ENCODE assay signal across 1 cellular context in the genomic region with DNA sequence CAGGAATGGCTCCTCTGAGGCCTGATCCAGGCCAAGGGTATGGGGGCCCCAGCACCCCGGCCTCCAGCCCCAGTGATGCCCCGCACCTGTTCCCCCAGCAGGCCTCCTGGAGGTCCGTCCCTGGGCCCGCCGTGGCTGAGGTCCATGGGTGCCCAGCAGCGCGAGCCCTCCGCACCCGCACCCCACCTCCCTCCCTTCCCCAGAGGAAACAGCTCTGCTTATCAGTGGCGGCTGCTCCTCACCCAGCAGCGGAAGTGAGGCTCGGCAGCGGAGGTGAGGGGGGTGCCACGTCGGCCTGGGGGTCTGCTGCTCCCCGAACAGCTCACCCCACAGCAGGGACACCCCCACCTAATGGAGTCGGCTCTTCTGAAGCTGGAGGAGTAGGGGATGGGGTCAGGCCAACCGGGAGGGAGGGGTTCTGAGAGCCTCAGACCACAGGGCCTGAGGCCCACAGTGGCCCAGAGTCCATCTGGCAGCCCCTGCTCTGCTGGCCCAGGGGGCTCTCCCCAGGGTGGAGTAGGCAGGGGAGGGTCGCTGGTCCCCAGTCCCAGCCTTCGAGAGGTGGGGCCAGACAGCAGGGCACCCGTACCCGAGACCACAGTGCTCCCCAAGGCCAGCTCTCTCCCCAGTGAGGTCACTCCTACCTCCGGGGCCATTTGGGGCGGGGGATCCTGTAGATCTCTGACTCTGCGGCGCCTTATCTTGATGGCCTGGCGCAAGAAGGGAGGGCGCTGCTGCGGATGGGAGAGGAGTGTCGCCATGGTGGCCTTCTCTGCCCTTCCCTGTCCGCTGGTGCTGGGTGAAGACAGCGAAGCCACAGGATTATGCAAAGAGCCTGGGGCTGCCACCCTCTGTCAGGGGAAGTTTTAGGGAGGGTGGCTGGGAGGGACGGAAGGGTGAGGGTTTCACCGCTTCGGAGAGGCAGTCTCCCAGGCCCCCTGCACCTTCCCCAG.
TF ChIP-seq lines count a peak whose summit lies in the region.

UNC13D (minus strand) TSS at position 828 of the 953 bp plus-strand sequence; CDS start at position 761, 67 bp downstream.

TF ChIP-seq in K562, 482 proteins besides CTCF, POLR2A, EP300 and RAD21 (continued from another document and continues in another):
- TF ChIP-seq, protein P1, sequence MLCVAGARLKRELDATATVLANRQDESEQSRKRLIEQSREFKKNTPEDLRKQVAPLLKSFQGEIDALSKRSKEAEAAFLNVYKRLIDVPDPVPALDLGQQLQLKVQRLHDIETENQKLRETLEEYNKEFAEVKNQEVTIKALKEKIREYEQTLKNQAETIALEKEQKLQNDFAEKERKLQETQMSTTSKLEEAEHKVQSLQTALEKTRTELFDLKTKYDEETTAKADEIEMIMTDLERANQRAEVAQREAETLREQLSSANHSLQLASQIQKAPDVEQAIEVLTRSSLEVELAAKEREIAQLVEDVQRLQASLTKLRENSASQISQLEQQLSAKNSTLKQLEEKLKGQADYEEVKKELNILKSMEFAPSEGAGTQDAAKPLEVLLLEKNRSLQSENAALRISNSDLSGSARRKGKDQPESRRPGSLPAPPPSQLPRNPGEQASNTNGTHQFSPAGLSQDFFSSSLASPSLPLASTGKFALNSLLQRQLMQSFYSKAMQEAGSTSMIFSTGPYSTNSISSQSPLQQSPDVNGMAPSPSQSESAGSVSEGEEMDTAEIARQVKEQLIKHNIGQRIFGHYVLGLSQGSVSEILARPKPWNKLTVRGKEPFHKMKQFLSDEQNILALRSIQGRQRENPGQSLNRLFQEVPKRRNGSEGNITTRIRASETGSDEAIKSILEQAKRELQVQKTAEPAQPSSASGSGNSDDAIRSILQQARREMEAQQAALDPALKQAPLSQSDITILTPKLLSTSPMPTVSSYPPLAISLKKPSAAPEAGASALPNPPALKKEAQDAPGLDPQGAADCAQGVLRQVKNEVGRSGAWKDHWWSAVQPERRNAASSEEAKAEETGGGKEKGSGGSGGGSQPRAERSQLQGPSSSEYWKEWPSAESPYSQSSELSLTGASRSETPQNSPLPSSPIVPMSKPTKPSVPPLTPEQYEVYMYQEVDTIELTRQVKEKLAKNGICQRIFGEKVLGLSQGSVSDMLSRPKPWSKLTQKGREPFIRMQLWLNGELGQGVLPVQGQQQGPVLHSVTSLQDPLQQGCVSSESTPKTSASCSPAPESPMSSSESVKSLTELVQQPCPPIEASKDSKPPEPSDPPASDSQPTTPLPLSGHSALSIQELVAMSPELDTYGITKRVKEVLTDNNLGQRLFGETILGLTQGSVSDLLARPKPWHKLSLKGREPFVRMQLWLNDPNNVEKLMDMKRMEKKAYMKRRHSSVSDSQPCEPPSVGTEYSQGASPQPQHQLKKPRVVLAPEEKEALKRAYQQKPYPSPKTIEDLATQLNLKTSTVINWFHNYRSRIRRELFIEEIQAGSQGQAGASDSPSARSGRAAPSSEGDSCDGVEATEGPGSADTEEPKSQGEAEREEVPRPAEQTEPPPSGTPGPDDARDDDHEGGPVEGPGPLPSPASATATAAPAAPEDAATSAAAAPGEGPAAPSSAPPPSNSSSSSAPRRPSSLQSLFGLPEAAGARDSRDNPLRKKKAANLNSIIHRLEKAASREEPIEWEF (CRISPR knock-in tag; IDR thresholded peaks at IDR 0.05), result no peak
- TF ChIP-seq MIER1 (IDR thresholded peaks at IDR 0.05; ENCODE audit: low read depth) (no peak), ZNF695 (CRISPR knock-in tag; IDR thresholded peaks at IDR 0.05) (no peak), GTF2E2 (tag; IDR thresholded peaks at IDR 0.05) (peak; percentile 80; the same call in 1 of the 2 replicates), PKNOX1 (IDR thresholded peaks at IDR 0.05) (peak; percentile 9; the same call in 1 of the 2 replicates), PTRF (tag; IDR thresholded peaks at IDR 0.05) (no peak), ADNP (tag; IDR thresholded peaks at IDR 0.05) (no peak), ARID2 (IDR thresholded peaks at IDR 0.05) (no peak), ILF3 (IDR thresholded peaks at IDR 0.05; ENCODE audit: borderline replicate concordance) (no peak), HNRNPUL1 (IDR thresholded peaks at IDR 0.05; ENCODE audit: low read length) (no peak), NFE2L1 (tag; IDR thresholded peaks at IDR 0.05; ENCODE audit: borderline replicate concordance, low read depth) (no peak), ZNF316 (IDR thresholded peaks at IDR 0.05) (no peak), ZNF217 (CRISPR knock-in tag; IDR thresholded peaks at IDR 0.05) (no peak), CBFB (CRISPR knock-in tag; IDR thresholded peaks at IDR 0.05) (peak; percentile 85; the same call in 1 of the 2 replicates), THRAP3 (IDR thresholded peaks at IDR 0.05; ENCODE audit: borderline replicate concordance) (no peak), ETV5 (CRISPR knock-in tag; IDR thresholded peaks at IDR 0.05; ENCODE audit: low read depth) (peak; percentile 86), CLOCK (CRISPR knock-in tag; IDR thresholded peaks at IDR 0.05; ENCODE audit: borderline replicate concordance) (no peak; the same call in 1 of the 2 replicates), E4F1 (CRISPR knock-in tag; IDR thresholded peaks at IDR 0.05; ENCODE audit: borderline replicate concordance) (no peak), GTF2B (IDR thresholded peaks at IDR 0.05; ENCODE audit: extremely low read depth, insufficient read length) (no peak), ETS1 (conservative IDR thresholded peaks at IDR 0.05; ENCODE audit: control insufficient read depth, low read depth, low read length) (0 out of 2 replicates have a peak, but pooled peaks have one; percentile 37), HMG20A (CRISPR knock-in tag; conservative IDR thresholded peaks at IDR 0.05) (no peak), POLR3G (IDR thresholded peaks at IDR 0.05; ENCODE audit: extremely low read depth, insufficient read length, insufficient replicate concordance) (no peak), PURB (CRISPR knock-in tag; IDR thresholded peaks at IDR 0.05; ENCODE audit: low read depth) (no peak), ZNF282 (CRISPR knock-in tag; IDR thresholded peaks at IDR 0.05) (no peak)
- TF ChIP-seq, protein P2, sequence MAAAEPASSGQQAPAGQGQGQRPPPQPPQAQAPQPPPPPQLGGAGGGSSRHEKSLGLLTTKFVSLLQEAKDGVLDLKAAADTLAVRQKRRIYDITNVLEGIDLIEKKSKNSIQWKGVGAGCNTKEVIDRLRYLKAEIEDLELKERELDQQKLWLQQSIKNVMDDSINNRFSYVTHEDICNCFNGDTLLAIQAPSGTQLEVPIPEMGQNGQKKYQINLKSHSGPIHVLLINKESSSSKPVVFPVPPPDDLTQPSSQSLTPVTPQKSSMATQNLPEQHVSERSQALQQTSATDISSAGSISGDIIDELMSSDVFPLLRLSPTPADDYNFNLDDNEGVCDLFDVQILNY (CRISPR knock-in tag; IDR thresholded peaks at IDR 0.05), result no peak
- TF ChIP-seq, protein P3, sequence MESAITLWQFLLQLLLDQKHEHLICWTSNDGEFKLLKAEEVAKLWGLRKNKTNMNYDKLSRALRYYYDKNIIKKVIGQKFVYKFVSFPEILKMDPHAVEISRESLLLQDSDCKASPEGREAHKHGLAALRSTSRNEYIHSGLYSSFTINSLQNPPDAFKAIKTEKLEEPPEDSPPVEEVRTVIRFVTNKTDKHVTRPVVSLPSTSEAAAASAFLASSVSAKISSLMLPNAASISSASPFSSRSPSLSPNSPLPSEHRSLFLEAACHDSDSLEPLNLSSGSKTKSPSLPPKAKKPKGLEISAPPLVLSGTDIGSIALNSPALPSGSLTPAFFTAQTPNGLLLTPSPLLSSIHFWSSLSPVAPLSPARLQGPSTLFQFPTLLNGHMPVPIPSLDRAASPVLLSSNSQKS (CRISPR knock-in tag; IDR thresholded peaks at IDR 0.05), result no peak
- TF ChIP-seq, protein P4, sequence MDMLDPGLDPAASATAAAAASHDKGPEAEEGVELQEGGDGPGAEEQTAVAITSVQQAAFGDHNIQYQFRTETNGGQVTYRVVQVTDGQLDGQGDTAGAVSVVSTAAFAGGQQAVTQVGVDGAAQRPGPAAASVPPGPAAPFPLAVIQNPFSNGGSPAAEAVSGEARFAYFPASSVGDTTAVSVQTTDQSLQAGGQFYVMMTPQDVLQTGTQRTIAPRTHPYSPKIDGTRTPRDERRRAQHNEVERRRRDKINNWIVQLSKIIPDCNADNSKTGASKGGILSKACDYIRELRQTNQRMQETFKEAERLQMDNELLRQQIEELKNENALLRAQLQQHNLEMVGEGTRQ (CRISPR knock-in tag; IDR thresholded peaks at IDR 0.05), result no peak
- TF ChIP-seq, protein P5, sequence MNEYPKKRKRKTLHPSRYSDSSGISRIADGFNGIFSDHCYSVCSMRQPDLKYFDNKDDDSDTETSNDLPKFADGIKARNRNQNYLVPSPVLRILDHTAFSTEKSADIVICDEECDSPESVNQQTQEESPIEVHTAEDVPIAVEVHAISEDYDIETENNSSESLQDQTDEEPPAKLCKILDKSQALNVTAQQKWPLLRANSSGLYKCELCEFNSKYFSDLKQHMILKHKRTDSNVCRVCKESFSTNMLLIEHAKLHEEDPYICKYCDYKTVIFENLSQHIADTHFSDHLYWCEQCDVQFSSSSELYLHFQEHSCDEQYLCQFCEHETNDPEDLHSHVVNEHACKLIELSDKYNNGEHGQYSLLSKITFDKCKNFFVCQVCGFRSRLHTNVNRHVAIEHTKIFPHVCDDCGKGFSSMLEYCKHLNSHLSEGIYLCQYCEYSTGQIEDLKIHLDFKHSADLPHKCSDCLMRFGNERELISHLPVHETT (CRISPR knock-in tag; conservative IDR thresholded peaks at IDR 0.05 in 1 of 2, IDR thresholded peaks at IDR 0.05 in 1 of 2), result peak in 1 of 2 experiments; percentile 67; a peak in 1 of 4 replicates
- TF ChIP-seq, protein P6, sequence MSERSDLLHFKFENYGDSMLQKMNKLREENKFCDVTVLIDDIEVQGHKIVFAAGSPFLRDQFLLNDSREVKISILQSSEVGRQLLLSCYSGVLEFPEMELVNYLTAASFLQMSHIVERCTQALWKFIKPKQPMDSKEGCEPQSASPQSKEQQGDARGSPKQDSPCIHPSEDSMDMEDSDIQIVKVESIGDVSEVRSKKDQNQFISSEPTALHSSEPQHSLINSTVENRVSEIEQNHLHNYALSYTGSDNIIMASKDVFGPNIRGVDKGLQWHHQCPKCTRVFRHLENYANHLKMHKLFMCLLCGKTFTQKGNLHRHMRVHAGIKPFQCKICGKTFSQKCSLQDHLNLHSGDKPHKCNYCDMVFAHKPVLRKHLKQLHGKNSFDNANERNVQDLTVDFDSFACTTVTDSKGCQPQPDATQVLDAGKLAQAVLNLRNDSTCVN (CRISPR knock-in tag; IDR thresholded peaks at IDR 0.05), result no peak
